ENCODE assay signal across 17 cellular contexts in the genomic region with DNA sequence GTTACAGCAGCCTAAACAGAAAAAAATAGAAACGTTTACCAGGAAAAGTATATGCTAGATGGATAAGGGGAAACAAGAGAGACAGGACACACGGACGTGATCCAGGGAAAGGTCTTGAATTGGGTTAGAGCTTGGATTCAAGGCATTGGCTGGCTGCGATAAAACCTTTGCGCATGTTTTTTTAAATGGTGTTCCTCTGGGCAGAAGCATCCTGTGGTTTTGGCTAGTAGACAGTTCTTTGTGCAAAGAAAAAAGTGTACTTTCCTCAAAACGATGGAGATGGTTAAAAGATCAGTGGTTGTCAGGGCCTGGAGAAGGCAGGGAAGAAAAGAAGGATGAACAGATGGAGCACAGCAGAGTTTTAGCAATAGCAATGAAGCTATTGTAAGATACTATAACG. TPM values are rescaled to one million over a fixed set of nuclear protein-coding genes. Genes with fewer than 3 reads are reported as not detected.
A peak's percentile ranks its signal among the peaks of the same experiment; 100 is the strongest.
DNase-seq lines count a peak whose midpoint lies in the region; TF ChIP-seq lines count a peak whose summit lies in the region.
"Had no signal": no experiment of that assay in that cellular context is flagged by ENCODE, and none has a peak within 500 bp of the region (broad histone marks: within the 10 kb centered on the region; RNA-seq: fewer than 3 reads in every experiment).

No MANE protein-coding gene starts in this region.

- H3K27me3 ChIP-seq in breast epithelium (no peaks in the 10 kb centered on the region), mammary epithelial cell (ENCODE audit: insufficient read depth, low read length) (no peaks in the 10 kb centered on the region), mesenchymal stem cell (ENCODE audit: control insufficient read depth in 1 of 2, insufficient read depth in 1 of 2, low read length in 2 of 2) (peaks cover 0 to 4% of the 10 kb centered on the region in 2 experiments), GM23248 (replicated peaks; ENCODE audit: insufficient read depth) (no peaks in the 10 kb centered on the region)
- H3K27me3 ChIP-seq: BLaER1 had no signal

- no peaks in the 10 kb centered on the region for H3K79me1 ChIP-seq in mesenchymal stem cell (replicated peaks; ENCODE audit: low read length, poor library complexity, severe bottlenecking)

- CTCF ChIA-PET in mammary epithelial cell (lab: Charles Lee; ENCODE audit: low non-redundant PET): no interaction called here

- intact Hi-C loops in breast epithelium (cut with DNase I; ENCODE audit: low total_unique reads): loop anchor here (10.0 kb wide), 1 partner anchor 51 kb away; no protein-coding TSS in a partner anchor
- intact Hi-C loops in mammary epithelial cell (cut with micrococcal nuclease): no loop called here

- H3K14ac ChIP-seq in mesenchymal stem cell (ENCODE audit: low read length in 2 of 2): no peak overlapping the region

- H3K4ac ChIP-seq in mesenchymal stem cell (ENCODE audit: low read depth in 1 of 2, low read length in 2 of 2): no peak overlapping the region

- H4K8ac ChIP-seq in mesenchymal stem cell (ENCODE audit: low read length): no peak overlapping the region

- H2BK12ac ChIP-seq in mesenchymal stem cell (ENCODE audit: low read length in 2 of 2): no peak overlapping the region

- peaks cover 16% of the 10 kb centered on the region for H3F3A ChIP-seq in GM23248 (ENCODE audit: insufficient read depth)

- H3K9me3 ChIP-seq in breast epithelium (no peaks in the 10 kb centered on the region), mammary epithelial cell (replicated peaks; ENCODE audit: insufficient read depth, low read length) (no peaks in the 10 kb centered on the region), mesenchymal stem cell (ENCODE audit: control insufficient read depth, low read length) (no peaks in the 10 kb centered on the region), GM23248 (ENCODE audit: low read depth) (no peaks in the 10 kb centered on the region)
- H3K9me3 ChIP-seq: A549, BLaER1, HAP-1 had no signal

- no peaks in the 10 kb centered on the region for H4K20me1 ChIP-seq in mammary epithelial cell (ENCODE audit: insufficient read depth, low read length)
- H4K20me1 ChIP-seq in GM23248 (ENCODE audit: insufficient read depth): no peaks in the 10 kb centered on the region
- H4K20me1 ChIP-seq: BLaER1 had no signal

- H3K9ac ChIP-seq in mammary epithelial cell (ENCODE audit: insufficient read depth, low read length) (no peak overlapping the region), mesenchymal stem cell (ENCODE audit: low read length) (no peak overlapping the region), GM23248 (no peak overlapping the region)
- H3K9ac ChIP-seq: BLaER1 had no signal

- BruUV-seq in mammary epithelial cell (replicated peaks; lab: Mats Ljungman, UMichigan): no TSS peak

- H2BK5ac ChIP-seq in mesenchymal stem cell (ENCODE audit: low read depth, low read length, poor library complexity, severe bottlenecking): no peak overlapping the region

- dilution Hi-C loops in mammary epithelial cell (cut with HindIII; ENCODE audit: low sequenced_read_pairs): no loop called here

- H2AFZ ChIP-seq in mammary epithelial cell (ENCODE audit: low read depth, low read length): no peak overlapping the region
- no peak overlapping the region for H2AFZ ChIP-seq in mesenchymal stem cell (ENCODE audit: low read depth, low read length)
- H2AFZ ChIP-seq in GM23248: no peak overlapping the region

- WGBS in mammary epithelial cell (ENCODE audit: low coverage, missing lambda C conversion rate): 43% methylated on average over 7 of the region's 7 CpGs
- 90% methylated on average over 6 of the region's 7 CpGs for WGBS in mesenchymal stem cell
- 81 to 84% methylated on average over 7 of the region's 7 CpGs for whole genome bisulfite sequencing in GM23248 (ENCODE audit: low coverage in 1 of 2, low lambda C conversion rate in 2 of 2, missing lambda C conversion rate in 2 of 2), 2 experiments

- TF ChIP-seq POLR2A in breast epithelium (IDR thresholded peaks at IDR 0.05): no peak

- TF ChIP-seq CTCF in breast epithelium (IDR thresholded peaks at IDR 0.05) (no peak), mammary epithelial cell (conservative IDR thresholded peaks at IDR 0.05 in 1 of 2, IDR thresholded peaks at IDR 0.05 in 1 of 2; ENCODE audit: extremely low read depth in 1 of 2, insufficient read depth in 1 of 2, low read depth in 1 of 2, low read length in 2 of 2) (no peak), astrocyte of the spinal cord (IDR thresholded peaks at IDR 0.05; ENCODE audit: low read depth, low read length) (no peak)

- DNase-seq in breast epithelium (ENCODE audit: low spot score in 2 of 2) (no peak), mammary epithelial cell (no peak), astrocyte of the spinal cord (ENCODE audit: low read depth, low spot score) (peak; percentile 51), mesenchymal stem cell (no peak), GM23248 (no peak), amniotic stem cell (lab: John Stamatoyannopoulos, UW) (no peak), NCI-H446 treated with DMSO at 0.1 percent for 48 hours (lab: John Stamatoyannopoulos, UW) (no peak)
- DNase-seq: CD4-positive, alpha-beta memory T cell; DMS153; DMS79; GF-D8 had no signal

- H3K4me3 ChIP-seq in breast epithelium (peak overlapping the region; percentile 14 to 27 (median 22)), mammary epithelial cell (replicated peaks in 1 of 3; ENCODE audit: insufficient read depth in 1 of 3, low read depth in 2 of 3, low read length in 3 of 3) (no peak overlapping the region), astrocyte of the spinal cord (ENCODE audit: low read depth, low read length) (no peak overlapping the region), mesenchymal stem cell (ENCODE audit: insufficient read depth in 1 of 2, low read depth in 1 of 2, low read length in 2 of 2) (no peak overlapping the region), GM23248 (no peak overlapping the region)
- H3K4me3 ChIP-seq: A549, BLaER1, HAP-1 had no signal

- no peaks in the 10 kb centered on the region for H3K4me1 ChIP-seq in breast epithelium
- H3K4me1 ChIP-seq in mammary epithelial cell (ENCODE audit: insufficient read depth, low read length): peaks cover 7% of the 10 kb centered on the region
- peaks cover 10% of the 10 kb centered on the region for H3K4me1 ChIP-seq in mesenchymal stem cell (ENCODE audit: control insufficient read depth, insufficient read depth, low read depth, low read length)
- peaks cover 25% of the 10 kb centered on the region for H3K4me1 ChIP-seq in GM23248 (ENCODE audit: insufficient read depth)
- H3K4me1 ChIP-seq: HAP-1 had no signal

- in situ Hi-C loops in mammary epithelial cell (cut with MboI; ENCODE audit: low sequenced_read_pairs in 2 of 2) (no loop called here), astrocyte of the spinal cord (cut with HindIII; ENCODE audit: low sequenced_read_pairs) (no loop called here), GM23248 (cut with MboI) (no loop called here)

- H3K36me3 ChIP-seq in breast epithelium: no peaks in the 10 kb centered on the region
- no peaks in the 10 kb centered on the region for H3K36me3 ChIP-seq in mammary epithelial cell (ENCODE audit: insufficient read depth, low read length)
- H3K36me3 ChIP-seq in mesenchymal stem cell (ENCODE audit: control insufficient read depth in 1 of 2, insufficient read depth in 2 of 2, low read depth in 1 of 2, low read length in 2 of 2): no peaks in the 10 kb centered on the region
- H3K36me3 ChIP-seq in GM23248 (ENCODE audit: low read depth): no peaks in the 10 kb centered on the region
- H3K36me3 ChIP-seq: BLaER1, HAP-1 had no signal

- H3K9me2 ChIP-seq in GM23248 (ENCODE audit: insufficient read depth): no peaks in the 10 kb centered on the region

- H4K91ac ChIP-seq in mesenchymal stem cell (ENCODE audit: low read length): no peak overlapping the region

- no peak overlapping the region for H3K27ac ChIP-seq in breast epithelium
- no peak overlapping the region for H3K27ac ChIP-seq in mammary epithelial cell (ENCODE audit: insufficient read depth, low read depth, low read length)
- H3K27ac ChIP-seq in mesenchymal stem cell (ENCODE audit: low read length, poor library complexity, severe bottlenecking): no peak overlapping the region
- no peak overlapping the region for H3K27ac ChIP-seq in GM23248
- H3K27ac ChIP-seq: 22Rv1, A549, BLaER1 had no signal

- H3K4me2 ChIP-seq in mammary epithelial cell (ENCODE audit: insufficient read depth, low read depth, low read length): no peak overlapping the region
- H3K4me2 ChIP-seq in mesenchymal stem cell (ENCODE audit: low read length, poor library complexity, severe bottlenecking): no peak overlapping the region
- no peak overlapping the region for H3K4me2 ChIP-seq in GM23248 (ENCODE audit: unreplicated experiment)
- H3K4me2 ChIP-seq: A549, BLaER1 had no signal

- H2BK15ac ChIP-seq in mesenchymal stem cell (ENCODE audit: low read depth, poor library complexity, severe bottlenecking): no peak overlapping the region

- no peak overlapping the region for H2BK120ac ChIP-seq in mesenchymal stem cell (ENCODE audit: low read depth, low read length)

- H3K18ac ChIP-seq in mesenchymal stem cell (ENCODE audit: low read depth in 1 of 2, low read length in 2 of 2): no peak overlapping the region

- H3K79me2 ChIP-seq in mammary epithelial cell (ENCODE audit: insufficient read depth, low read length) (no peaks in the 10 kb centered on the region), GM23248 (ENCODE audit: insufficient read depth) (no peaks in the 10 kb centered on the region)

- no peak overlapping the region for H3K23ac ChIP-seq in mesenchymal stem cell (ENCODE audit: low read length in 2 of 2)

- peak overlapping the region; percentile 19 for H2AK5ac ChIP-seq in mesenchymal stem cell (ENCODE audit: low read length, severe bottlenecking)

RNA-seq across cellular contexts. Expression of a gene that starts 37.5 kb away (rescaled TPM):
- total RNA-seq in breast epithelium (100 to 1,000 TPM; 179 to 225 (median 222) TPM), mammary epithelial cell (10 to 100 TPM in 1 of 2 donors, 1 to 10 TPM in 1; 4.4 to 26.3 TPM)
- polyA plus RNA-seq in mammary epithelial cell (1.6 TPM), GM23248 (2016; fragmentation: Nextera tagmentation; extraction: Ambion mirVana) (5.8 and 8.1 TPM in 2 replicates)
- 1.6 TPM for polyA minus RNA-seq in mammary epithelial cell
- polyA plus RNA-seq in mesenchymal stem cell (2013, experiment 1 of 2): 61.7 TPM
- 62.0 TPM for polyA plus RNA-seq in mesenchymal stem cell (2013, experiment 2 of 2)
- 6.9 and 16.4 TPM in 2 replicates for total RNA-seq in GM23248 (2014; rRNA removed; shearing (Covaris generic))
- polyA plus RNA-seq: CD14-positive monocyte; CD4-positive, alpha-beta memory T cell; IgD-negative memory B cell had no signal

Comparison
In these comparisons a context has a peak if more than half of its experiments do, and no peak if none do; other contexts are left out.
1. H3K4me3 ChIP-seq: peak in breast epithelium (3 of 3); none in mammary epithelial cell (0 of 3), astrocyte of the spinal cord (single experiment), mesenchymal stem cell (0 of 2) and GM23248 (single experiment).
2. RNA of a gene that starts 37.5 kb away (total RNA-seq): 179 to 225 TPM in breast epithelium; 4.4 to 26.3 TPM in mammary epithelial cell and 6.9 to 16.4 TPM in GM23248; every median in the first group is over 4 times any median in the second.